ENCODE assay signal across 1 cellular context in the genomic region with DNA sequence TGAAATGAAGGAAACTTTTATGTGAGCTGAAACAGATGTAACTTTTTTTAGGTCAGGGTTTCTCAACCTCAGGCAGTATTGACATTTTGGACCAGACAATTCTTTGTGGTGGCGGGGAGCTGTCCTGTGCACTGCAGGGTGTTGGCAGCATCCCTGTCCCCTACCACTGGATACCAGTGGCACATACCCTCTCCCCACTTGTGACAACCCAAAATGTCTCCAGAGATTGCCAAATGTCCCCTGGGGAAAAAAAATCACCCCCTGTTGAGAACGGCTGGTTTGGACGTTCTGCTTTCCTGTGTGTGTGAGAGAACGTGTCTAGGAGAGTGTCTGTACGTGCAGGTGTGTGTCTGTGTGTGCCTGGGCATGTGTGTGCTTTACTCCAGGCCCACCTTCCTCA.
TF ChIP-seq lines count a peak whose summit lies in the region.

No MANE protein-coding gene starts in this region.

TF ChIP-seq in IMR-90, 13 proteins besides CTCF, POLR2A, EP300 and RAD21:
- no peak for TF ChIP-seq FOS (IDR thresholded peaks at IDR 0.05; ENCODE audit: low read depth, low read length)
- no peak for TF ChIP-seq RCOR1 (IDR thresholded peaks at IDR 0.05; ENCODE audit: insufficient replicate concordance, low read length)
- TF ChIP-seq, protein P1, sequence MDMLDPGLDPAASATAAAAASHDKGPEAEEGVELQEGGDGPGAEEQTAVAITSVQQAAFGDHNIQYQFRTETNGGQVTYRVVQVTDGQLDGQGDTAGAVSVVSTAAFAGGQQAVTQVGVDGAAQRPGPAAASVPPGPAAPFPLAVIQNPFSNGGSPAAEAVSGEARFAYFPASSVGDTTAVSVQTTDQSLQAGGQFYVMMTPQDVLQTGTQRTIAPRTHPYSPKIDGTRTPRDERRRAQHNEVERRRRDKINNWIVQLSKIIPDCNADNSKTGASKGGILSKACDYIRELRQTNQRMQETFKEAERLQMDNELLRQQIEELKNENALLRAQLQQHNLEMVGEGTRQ (IDR thresholded peaks at IDR 0.05; ENCODE audit: low read depth, low read length): no peak
